ENCODE assay signal across 8 cellular contexts in genomic region chr7:114405427-114405826, GRCh38. TPM values are rescaled to one million over a fixed set of nuclear protein-coding genes. Genes with fewer than 3 reads are reported as not detected.
DNase-seq lines count a peak whose midpoint lies in the region; ATAC-seq and TF ChIP-seq lines count a peak whose summit lies in the region.

No MANE protein-coding gene starts in this region.

- H3F3A ChIP-seq in GM23338 (replicated peaks; ENCODE audit: low read depth) = no peaks in the 10 kb centered on the region

- no peaks in the 10 kb centered on the region for H3K4me1 Mint-ChIP-seq in GM23338
- peaks cover 3% of the 10 kb centered on the region for H3K4me1 Mint-ChIP-seq in endothelial cell (ENCODE audit: unreplicated experiment)
- H3K4me1 Mint-ChIP-seq in T-helper 17 cell = no peaks in the 10 kb centered on the region

- 43 to 52% methylated on average over 2 of the region's 2 CpGs for WGBS in aorta, 2 donors

- no peak overlapping the region for H2AFZ ChIP-seq in GM23338

- H3K79me2 ChIP-seq in GM23338 (replicated peaks; ENCODE audit: insufficient read depth) = no peaks in the 10 kb centered on the region

- DNase-seq in GM10248 (ENCODE audit: extremely low spot score) (no peak), GM23338 (ENCODE audit: low spot score) (peak; percentile 38), NCI-H1694 treated with DMSO at 0.1 percent for 48 hours (lab: John Stamatoyannopoulos, UW) (peak; percentile 69), endothelial cell (ENCODE audit: low spot score) (no peak), GM19240 (ENCODE audit: insufficient read length, low spot score) (no peak), HK-2 (ENCODE audit: unreplicated experiment) (no peak), T-helper 17 cell (no peak), aorta (no peak)

- H3K27ac Mint-ChIP-seq in GM23338 (no peak overlapping the region), endothelial cell (ENCODE audit: unreplicated experiment) (no peak overlapping the region), T-helper 17 cell (no peak overlapping the region)

- no peaks in the 10 kb centered on the region for H3K36me3 ChIP-seq in GM23338 (ENCODE audit: insufficient read depth)
- no peaks in the 10 kb centered on the region for H3K36me3 ChIP-seq in aorta (ENCODE audit: control insufficient read depth in 1 of 2, insufficient read depth in 2 of 2, low read length in 1 of 2)

- CTCF ChIA-PET in GM10248 (lab: Yijun Ruan, JAX) = no interaction called here

- H3K9me3 ChIP-seq in T-helper 17 cell (ENCODE audit: control insufficient read depth, low read length, poor library complexity, severe bottlenecking) = no peaks in the 10 kb centered on the region
- H3K9me3 ChIP-seq in aorta (ENCODE audit: control insufficient read depth, low read length) = no peaks in the 10 kb centered on the region

- H3K4me3 Mint-ChIP-seq in GM23338 = no peak overlapping the region
- no peak overlapping the region for H3K4me3 Mint-ChIP-seq in endothelial cell (ENCODE audit: unreplicated experiment)
- no peak overlapping the region for H3K4me3 Mint-ChIP-seq in T-helper 17 cell

- no peak overlapping the region for H3K4me3 ChIP-seq in GM23338
- no peak overlapping the region for H3K4me3 ChIP-seq in aorta (ENCODE audit: low read length in 2 of 2)

- ATAC-seq in GM23338 = peak; percentile 65
- no peak for ATAC-seq in T-helper 17 cell
- no peak for ATAC-seq in aorta (ENCODE audit: low FRiP score)

- no peak overlapping the region for H3K4me2 ChIP-seq in GM23338

- intact Hi-C loops in aorta (cut with DNase I) = loop anchor here in 1 of 2 donors (5.0 kb wide), 1 partner anchor 323 kb away; no protein-coding TSS in a partner anchor

- H3K9me2 ChIP-seq in GM23338 (ENCODE audit: insufficient read depth) = no peaks in the 10 kb centered on the region

- TF ChIP-seq CTCF in GM10248 (IDR thresholded peaks at IDR 0.05; ENCODE audit: control extremely low read depth, extremely low read depth, low read depth, missing control alignments) (peak; percentile 30), GM23338 (conservative IDR thresholded peaks at IDR 0.05; ENCODE audit: low read depth in 2 of 2) (peak in 1 of 2 experiments; percentile 74), endothelial cell (IDR thresholded peaks at IDR 0.05; ENCODE audit: unreplicated experiment) (peak; percentile 61)

- H3K27me3 Mint-ChIP-seq in GM23338 (ENCODE audit: insufficient read depth, low read depth, poor library complexity) = no peaks in the 10 kb centered on the region
- no peaks in the 10 kb centered on the region for H3K27me3 Mint-ChIP-seq in endothelial cell (ENCODE audit: unreplicated experiment)
- H3K27me3 Mint-ChIP-seq in T-helper 17 cell = peaks cover 10% of the 10 kb centered on the region

- H3K27ac ChIP-seq in GM23338 (ENCODE audit: low read depth) (no peak overlapping the region), aorta (ENCODE audit: low read depth in 1 of 2, low read length in 2 of 2) (no peak overlapping the region)

- H3K27me3 ChIP-seq in GM23338 (ENCODE audit: insufficient read depth) (no peaks in the 10 kb centered on the region), aorta (ENCODE audit: control insufficient read depth in 1 of 2, insufficient read depth in 2 of 2, low read length in 1 of 2) (no peaks in the 10 kb centered on the region)

- H3K4me1 ChIP-seq in GM23338 (ENCODE audit: insufficient read depth) (no peaks in the 10 kb centered on the region), aorta (ENCODE audit: control insufficient read depth in 1 of 2, insufficient read depth in 2 of 2, low read length in 2 of 2) (no peaks in the 10 kb centered on the region)

- H4K20me1 ChIP-seq in GM23338 (replicated peaks; ENCODE audit: insufficient read depth) = no peaks in the 10 kb centered on the region

- H3K36me3 Mint-ChIP-seq in GM23338 (ENCODE audit: low read depth) (no peaks in the 10 kb centered on the region), endothelial cell (ENCODE audit: low read depth, unreplicated experiment) (no peaks in the 10 kb centered on the region), T-helper 17 cell (ENCODE audit: low read depth) (no peaks in the 10 kb centered on the region)

- POLR2A ChIA-PET in GM10248 (lab: Yijun Ruan, JAX) = no interaction called here

- H3K9me3 Mint-ChIP-seq in GM23338 (no peaks in the 10 kb centered on the region), endothelial cell (ENCODE audit: unreplicated experiment) (no peaks in the 10 kb centered on the region)

TF ChIP-seq in GM23338, 12 proteins besides CTCF, POLR2A, EP300 and RAD21 (continues in another document):
- TF ChIP-seq ZNF462 (CRISPR knock-in tag; IDR thresholded peaks at IDR 0.05) = no peak

RNA-seq across cellular contexts. Expression of gene FOXP2, which starts 9.2 kb away (rescaled TPM):
- 0.24 TPM in 1 of 2 replicates, not detected in the other for total RNA-seq in GM23338 (2014; rRNA removed; shearing (Covaris generic))
- polyA plus RNA-seq in GM23338 (2016; fragmentation: Nextera tagmentation; extraction: Ambion mirVana) (0.03 and 0.31 TPM in 2 replicates), aorta (1 to 10 TPM; 1.1 to 1.9 TPM)
- total RNA-seq in endothelial cell (ENCODE audit: unreplicated experiment) (9.1 TPM), T-helper 17 cell (under 1 TPM in 1 of 2 donors, not detected in 1; 0.25 TPM), aorta (10 to 100 TPM; 17.6 to 18.1 TPM)

Comparison
In these comparisons a context has a peak if more than half of its experiments do, and no peak if none do; other contexts are left out.
1. DNase-seq: peak in GM23338 (single experiment) and NCI-H1694 treated with DMSO at 0.1 percent for 48 hours (single experiment); none in GM10248 (single experiment), endothelial cell (single experiment), GM19240 (single experiment), HK-2 (single experiment), T-helper 17 cell (0 of 3) and aorta (0 of 2).